In the genomic region with DNA sequence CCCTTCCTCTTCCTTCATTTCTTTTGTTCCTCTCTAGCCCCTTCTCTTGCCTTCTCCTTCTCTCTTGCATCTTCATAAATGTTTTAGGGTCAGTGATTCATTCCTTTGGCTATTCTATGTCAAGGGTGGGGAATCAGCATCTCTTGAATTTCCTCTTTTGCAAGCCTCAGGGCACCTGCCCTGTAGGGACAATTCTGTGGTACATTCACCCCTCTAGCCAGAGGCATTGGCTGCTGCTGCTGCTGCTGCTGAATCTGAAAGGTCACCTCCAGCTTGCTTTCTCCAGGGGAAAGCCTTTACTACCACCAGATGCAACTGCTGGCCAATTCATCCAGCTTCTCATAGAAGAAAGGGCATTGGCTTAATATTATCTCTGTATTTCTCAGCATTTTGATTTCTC, we compare ENCODE assay signal across 26 cellular contexts.
DNase-seq lines count a peak whose midpoint lies in the region; ATAC-seq and TF ChIP-seq lines count a peak whose summit lies in the region.
"Had no signal": no experiment of that assay in that cellular context is flagged by ENCODE, and none has a peak within 500 bp of the region (broad histone marks: within the 10 kb centered on the region; RNA-seq: fewer than 3 reads in every experiment).

No MANE protein-coding gene starts in this region.

- CTCF ChIA-PET in PC-3 (lab: Charles Lee) = interaction anchor here (0.6 kb wide), 1 partner anchor 150 kb away, joined by 3 read pairs; no protein-coding TSS in a partner anchor

- H3K79me2 ChIP-seq in GM23248 (ENCODE audit: insufficient read depth) (peaks cover 98% of the 10 kb centered on the region), PC-3 (ENCODE audit: low read length) (no peaks in the 10 kb centered on the region)

- no peak overlapping the region for H2AFZ ChIP-seq in GM23248
- H2AFZ ChIP-seq in PC-3 (ENCODE audit: low read length) = no peak overlapping the region

- no peaks in the 10 kb centered on the region for H3K27me3 ChIP-seq in GM23248 (replicated peaks; ENCODE audit: insufficient read depth)
- no peaks in the 10 kb centered on the region for H3K27me3 ChIP-seq in PC-3 (ENCODE audit: low read length)
- H3K27me3 ChIP-seq: ovary, right lobe of liver had no signal

- DNase-seq in AG20443 (ENCODE audit: low spot score) (peak; percentile 19), GM23248 (peak; percentile 33), PC-3 (peak; percentile 14), germinal center (ENCODE audit: low spot score) (peak; percentile 22), SW 1271 (lab: John Stamatoyannopoulos, UW) (no peak), HUDEP-2 (lab: John Stamatoyannopoulos, UW; ENCODE audit: unreplicated experiment in 76 of 76) (no peak), NCI-H2107 treated with DMSO at 0.1 percent for 48 hours (lab: John Stamatoyannopoulos, UW; ENCODE audit: unreplicated experiment) (no peak)
- DNase-seq: activated CD4-positive, CD25-positive, alpha-beta regulatory T cell; activated CD8-positive, alpha-beta memory T cell treated with anti-CD3 and anti-CD28 coated beads for 24 hours; activated naive CD4-positive, alpha-beta T cell treated with anti-CD3 and anti-CD28 coated beads, Interleukin-2, amount 10 ng/mL, durations not matched to agents 7 days and 5 days; activated T-cell treated with anti-CD3 and anti-CD28 coated beads, Interleukin-2, amount 50 U/mL, for 4 hours; amygdala; CD4-positive, CD25-positive, alpha-beta regulatory T cell; heart left ventricle; left colon; naive thymus-derived CD4-positive, alpha-beta T cell; NCI-H1092 treated with DMSO at 0.1 percent for 48 hours; NCI-H2029 treated with DMSO at 0.1 percent for 48 hours; NK-92 treated with Interleukin-12 subunit alpha and Interleukin-12 subunit beta, amount 100 ng/mL, for 24 hours; ovary; right lobe of liver had no signal

- H3K27ac ChIP-seq in GM23248 (peak overlapping the region; percentile 49), PC-3 (ENCODE audit: low read length) (no peak overlapping the region)
- H3K27ac ChIP-seq: heart left ventricle, ovary, right lobe of liver, RWPE1, thoracic aorta had no signal

- H3K9ac ChIP-seq in GM23248 (no peak overlapping the region), PC-3 (ENCODE audit: low read length) (no peak overlapping the region)

- peak; percentile 27; the same call in 1 of the 2 replicates for ATAC-seq in PC-3
- ATAC-seq in HG02623 (IDR thresholded peaks at IDR 0.05; ENCODE audit: unreplicated experiment) = no peak
- ATAC-seq: activated T-cell treated with anti-CD3 and anti-CD28 coated beads, Interleukin-2, amount 50 U/mL, for 4 hours; heart left ventricle; K562; left colon; naive thymus-derived CD4-positive, alpha-beta T cell; right lobe of liver had no signal

- POLR2A ChIA-PET in PC-3 (lab: Charles Lee; ENCODE audit: unreplicated experiment) = no interaction called here

- H3K9me3 ChIP-seq in GM23248 (ENCODE audit: low read depth) = no peaks in the 10 kb centered on the region
- no peaks in the 10 kb centered on the region for H3K9me3 ChIP-seq in PC-3 (ENCODE audit: low read length)
- H3K9me3 ChIP-seq: HAP-1, heart left ventricle, ovary, right lobe of liver, thoracic aorta had no signal

- peaks cover 32% of the 10 kb centered on the region for H3K4me1 ChIP-seq in GM23248 (ENCODE audit: insufficient read depth)
- no peaks in the 10 kb centered on the region for H3K4me1 ChIP-seq in PC-3 (ENCODE audit: insufficient read depth, low read length)
- H3K4me1 ChIP-seq: HAP-1, right lobe of liver had no signal

- no peak for TF ChIP-seq CTCF in PC-3 (conservative IDR thresholded peaks at IDR 0.05; ENCODE audit: low read depth, low read length)

- no TSS peak for BruUV-seq in PC-3 (replicated peaks; lab: Mats Ljungman, UMichigan)

- H3K9me2 ChIP-seq in GM23248 (ENCODE audit: insufficient read depth) (no peaks in the 10 kb centered on the region), PC-3 (replicated peaks; ENCODE audit: low read length) (no peaks in the 10 kb centered on the region)

- H3K4me2 ChIP-seq in GM23248 (ENCODE audit: unreplicated experiment) = peak overlapping the region; percentile 39
- H3K4me2 ChIP-seq in PC-3 (ENCODE audit: low read length) = no peak overlapping the region

- in situ Hi-C loops in GM23248 (cut with MboI) = no loop called here

- no peaks in the 10 kb centered on the region for H4K20me1 ChIP-seq in GM23248 (ENCODE audit: insufficient read depth)
- no peaks in the 10 kb centered on the region for H4K20me1 ChIP-seq in PC-3 (ENCODE audit: low read length)

- H3K4me3 ChIP-seq in GM23248 (no peak overlapping the region), PC-3 (ENCODE audit: low read length) (no peak overlapping the region)
- H3K4me3 ChIP-seq: HAP-1, heart left ventricle, K562, ovary, right lobe of liver, thoracic aorta had no signal

- intact Hi-C loops in PC-3 (cut with micrococcal nuclease) = no loop called here

- peaks cover 37% of the 10 kb centered on the region for H3F3A ChIP-seq in GM23248 (ENCODE audit: insufficient read depth)
- H3F3A ChIP-seq in PC-3 (ENCODE audit: low read length, unreplicated experiment) = no peaks in the 10 kb centered on the region

- no peaks in the 10 kb centered on the region; the same call in 1 of the 2 replicates for H3K36me3 ChIP-seq in GM23248 (ENCODE audit: low read depth)
- H3K36me3 ChIP-seq in PC-3 (ENCODE audit: low read depth, low read length) = no peaks in the 10 kb centered on the region
- H3K36me3 ChIP-seq: HAP-1, heart left ventricle, ovary, right lobe of liver, thoracic aorta had no signal

Comparison
In these comparisons a context has a peak if more than half of its experiments do, and no peak if none do; other contexts are left out.
1. DNase-seq: peak in AG20443 (single experiment), GM23248 (single experiment), PC-3 (single experiment) and germinal center (single experiment); none in SW 1271 (0 of 2), HUDEP-2 (0 of 76) and NCI-H2107 treated with DMSO at 0.1 percent for 48 hours (single experiment).